ENCODE assay signal across 1 cellular context in genomic region chr6:30613251-30614043, GRCh38.
TF ChIP-seq lines count a peak whose summit lies in the region.

No MANE protein-coding gene starts in this region.

TF ChIP-seq in GM23338, 12 proteins besides CTCF, POLR2A, EP300 and RAD21 (continued from another document):
- no peak for TF ChIP-seq ZNF462 (CRISPR knock-in tag; IDR thresholded peaks at IDR 0.05)
- TF ChIP-seq ETS1 (IDR thresholded peaks at IDR 0.05), result no peak
- TF ChIP-seq JUNB (IDR thresholded peaks at IDR 0.05; ENCODE audit: unreplicated experiment), result no peak
- TF ChIP-seq ZNF114 (CRISPR knock-in tag; IDR thresholded peaks at IDR 0.05), result no peak
